ENCODE assay signal across 8 cellular contexts in the genomic region with DNA sequence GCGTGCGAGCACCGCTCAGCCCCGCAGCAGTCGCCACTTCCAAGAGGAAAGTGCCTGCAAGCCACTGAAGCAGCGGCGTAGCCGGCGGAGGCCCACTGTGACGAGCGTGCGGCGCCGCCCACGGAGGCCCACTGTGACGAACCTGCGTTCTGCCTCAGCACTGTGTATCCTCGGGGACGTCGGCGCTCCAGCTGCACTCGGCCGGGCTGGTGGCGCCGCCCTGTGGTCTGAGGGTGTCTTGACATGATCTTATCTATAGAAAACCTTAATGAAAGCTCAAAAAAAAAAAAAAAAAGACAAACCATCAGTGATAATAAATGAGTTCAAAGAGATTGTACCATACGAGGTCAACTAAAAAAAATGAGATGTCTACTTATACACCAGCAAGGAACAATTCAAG. TPM values are rescaled to one million over a fixed set of nuclear protein-coding genes. Genes with fewer than 3 reads are reported as not detected.
A peak's percentile ranks its signal among the peaks of the same experiment; 100 is the strongest.
DNase-seq lines count a peak whose midpoint lies in the region; ATAC-seq and FAIRE-seq lines count a peak whose summit lies in the region.
"Not testable (repeated sequence)": the region's sequence is repeated elsewhere in the genome, so short reads cannot be mapped to it uniquely, and the experiment has no call there.

Gene RGPD8 (minus strand): TSS at position 166 of the 400 bp plus-strand sequence. CDS start 192 bp downstream, outside the sequence.

- ATAC-seq in HG03097 (IDR thresholded peaks at IDR 0.05; ENCODE audit: low FRiP score, unreplicated experiment), result peak; percentile 98

- not testable (repeated sequence) for H3K27ac ChIP-seq in SJCRH30

- H3K4me3 ChIP-seq in SJCRH30, result not testable (repeated sequence)

- H3K9me3 ChIP-seq in SJCRH30 (replicated peaks), result not testable (repeated sequence)

- H3K4me1 ChIP-seq in SJCRH30, result not testable (repeated sequence)

- H3K36me3 ChIP-seq in SJCRH30, result not testable (repeated sequence)

- FAIRE-seq in GM19239 (lab: Jason Lieb, UNC), result not testable (repeated sequence)

- peak; percentile 61 for DNase-seq in AG20443 (ENCODE audit: low spot score)
- peak; percentile 42 for DNase-seq in GM19239 (ENCODE audit: insufficient read length, low spot score)
- peak; percentile 30 to 38 for DNase-seq in SJCRH30
- peak; percentile 87 for DNase-seq in activated gamma-delta T cell treated with anti-CD3 and anti-CD28 coated beads, Interleukin-2, amount 50 U/mL, for 16 hours (ENCODE audit: low read depth)
- DNase-seq in fibroblast of peridontal ligament (ENCODE audit: extremely low read depth), result peak; percentile 80
- peak; percentile 94 for DNase-seq in mucosa of gallbladder (ENCODE audit: low spot score)
- peak; percentile 69 to 86 (median 69) for DNase-seq in stimulated activated CD4-positive, alpha-beta T cell treated with anti-CD3 and anti-CD28 coated beads, TNF-alpha, amount 100 ng/mL, for 24 hours (ENCODE audit: low read depth in 3 of 3)

- H3K27me3 ChIP-seq in SJCRH30, result not testable (repeated sequence)

RNA-seq across cellular contexts. Expression of gene RGPD8, which starts in this region (rescaled TPM):
- total RNA-seq in SJCRH30 (2014; rRNA removed; shearing (Covaris generic)), result 2.9 and 5.5 TPM in 2 replicates
- 13.1 TPM for total RNA-seq in mucosa of gallbladder

Comparison
In these comparisons a context has a peak if more than half of its experiments do, and no peak if none do; other contexts are left out.
1. DNase-seq: peak in every context shown above with its lines; median percentile 94 in mucosa of gallbladder; 87 in activated gamma-delta T cell treated with anti-CD3 and anti-CD28 coated beads, Interleukin-2, amount 50 U/mL, for 16 hours; 80 in fibroblast of peridontal ligament; 69 in stimulated activated CD4-positive, alpha-beta T cell treated with anti-CD3 and anti-CD28 coated beads, TNF-alpha, amount 100 ng/mL, for 24 hours; 61 in AG20443; 42 in GM19239; 34 in SJCRH30.